In the genomic region with DNA sequence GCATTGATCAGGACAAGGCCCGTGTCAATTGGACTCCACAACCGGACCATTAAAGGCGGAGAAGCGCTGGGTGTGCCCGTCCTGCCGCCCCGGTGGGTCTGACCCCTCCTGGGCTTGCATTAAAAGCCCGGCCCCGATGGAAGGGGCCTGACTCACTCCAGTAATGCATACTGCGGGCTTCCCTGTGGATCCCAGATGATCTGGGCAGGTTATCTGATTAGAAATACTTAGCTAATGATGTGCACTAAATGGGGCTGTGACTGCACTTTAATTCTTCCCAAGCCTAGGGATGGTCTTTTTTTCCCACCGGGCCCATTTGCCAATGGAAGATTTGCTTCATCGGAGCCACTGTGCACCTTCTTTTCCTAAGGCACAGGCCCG, we compare ENCODE assay signal across 25 cellular contexts.
"Had no signal": no experiment of that assay in that cellular context is flagged by ENCODE, and none has a peak within 500 bp of the region (broad histone marks: within the 10 kb centered on the region; RNA-seq: fewer than 3 reads in every experiment).

No MANE protein-coding gene starts in this region.

- H3K4me1 ChIP-seq: left ventricle myocardium inferior, lower lobe of right lung, right atrium auricular region, transverse colon had no signal

- H3K27ac Mint-ChIP-seq: dendritic cell treated with granulocyte-macrophage colony-stimulating factor and Interleukin-4, amounts not matched to agents 40 ng/mL and 50 ng/mL, for 4 days; effector memory CD8-positive, alpha-beta T cell; immature natural killer cell; memory B cell; natural killer cell treated with Interleukin-12 subunit alpha and Interleukin-12 subunit beta and Interleukin-15 and Interleukin-18, amount 100 ng/mL, for 72 hours; neural progenitor cell had no signal

- H3K36me3 Mint-ChIP-seq: immature natural killer cell; memory B cell; natural killer cell treated with Interleukin-12 subunit alpha and Interleukin-12 subunit beta and Interleukin-15 and Interleukin-18, amount 100 ng/mL, for 72 hours; neural progenitor cell had no signal

- H3K9me3 ChIP-seq: esophagus muscularis mucosa, gastrocnemius medialis, left ventricle myocardium inferior, lower lobe of right lung, ovary, right atrium auricular region, sigmoid colon, stomach, thoracic aorta, transverse colon had no signal

- H3K4me1 Mint-ChIP-seq: immature natural killer cell had no signal

- H3K4me3 ChIP-seq: esophagus muscularis mucosa, gastrocnemius medialis, left ventricle myocardium inferior, lower lobe of right lung, neural progenitor cell, ovary, right atrium auricular region, sigmoid colon, skin epidermis, stomach, thoracic aorta, transverse colon had no signal

- H3K9me3 Mint-ChIP-seq: effector memory CD8-positive, alpha-beta T cell; immature natural killer cell; natural killer cell treated with Interleukin-12 subunit alpha and Interleukin-12 subunit beta and Interleukin-15 and Interleukin-18, amount 100 ng/mL, for 72 hours; neural progenitor cell had no signal

- DNase-seq: effector memory CD8-positive, alpha-beta T cell; gastrocnemius medialis; immature natural killer cell; kidney; left cardiac atrium; left ventricle myocardium inferior; lower lobe of right lung; midbrain; nucleus accumbens; ovary; sigmoid colon; stimulated activated CD4-positive, alpha-beta T cell treated with anti-CD3 and anti-CD28 coated beads, Interleukin-2, amount 100 ng/mL, for 24 hours; stimulated activated CD4-positive, alpha-beta T cell treated with anti-CD3 and anti-CD28 coated beads, Interleukin-4, amount 100 ng/mL, for 4 hours; stimulated activated naive CD4-positive, alpha-beta T cell; stomach; transverse colon had no signal

- H2AFZ ChIP-seq: neural progenitor cell had no signal

- H3K27me3 ChIP-seq: gastrocnemius medialis, ovary, right atrium auricular region had no signal

- H3K9ac ChIP-seq: neural progenitor cell had no signal

- H3K36me3 ChIP-seq: esophagus muscularis mucosa, gastrocnemius medialis, left ventricle myocardium inferior, lower lobe of right lung, neural progenitor cell, ovary, right atrium auricular region, sigmoid colon, stomach, thoracic aorta, transverse colon had no signal

- ATAC-seq: effector memory CD8-positive, alpha-beta T cell; gastrocnemius medialis; left cardiac atrium; lower lobe of right lung; natural killer cell treated with Interleukin-12 subunit alpha and Interleukin-12 subunit beta and Interleukin-15 and Interleukin-18, amount 100 ng/mL, for 72 hours had no signal

- H3K27ac ChIP-seq: epithelial cell of prostate, esophagus muscularis mucosa, left ventricle myocardium inferior, lower lobe of right lung, neural progenitor cell, ovary, right atrium auricular region, sigmoid colon, skin epidermis, stomach, thoracic aorta, transverse colon had no signal

- H3K4me3 Mint-ChIP-seq: dendritic cell treated with granulocyte-macrophage colony-stimulating factor and Interleukin-4, amounts not matched to agents 40 ng/mL and 50 ng/mL, for 4 days; effector memory CD8-positive, alpha-beta T cell; immature natural killer cell; memory B cell; natural killer cell treated with Interleukin-12 subunit alpha and Interleukin-12 subunit beta and Interleukin-15 and Interleukin-18, amount 100 ng/mL, for 72 hours; neural progenitor cell had no signal
